ENCODE assay signal across 8 cellular contexts in the genomic region with DNA sequence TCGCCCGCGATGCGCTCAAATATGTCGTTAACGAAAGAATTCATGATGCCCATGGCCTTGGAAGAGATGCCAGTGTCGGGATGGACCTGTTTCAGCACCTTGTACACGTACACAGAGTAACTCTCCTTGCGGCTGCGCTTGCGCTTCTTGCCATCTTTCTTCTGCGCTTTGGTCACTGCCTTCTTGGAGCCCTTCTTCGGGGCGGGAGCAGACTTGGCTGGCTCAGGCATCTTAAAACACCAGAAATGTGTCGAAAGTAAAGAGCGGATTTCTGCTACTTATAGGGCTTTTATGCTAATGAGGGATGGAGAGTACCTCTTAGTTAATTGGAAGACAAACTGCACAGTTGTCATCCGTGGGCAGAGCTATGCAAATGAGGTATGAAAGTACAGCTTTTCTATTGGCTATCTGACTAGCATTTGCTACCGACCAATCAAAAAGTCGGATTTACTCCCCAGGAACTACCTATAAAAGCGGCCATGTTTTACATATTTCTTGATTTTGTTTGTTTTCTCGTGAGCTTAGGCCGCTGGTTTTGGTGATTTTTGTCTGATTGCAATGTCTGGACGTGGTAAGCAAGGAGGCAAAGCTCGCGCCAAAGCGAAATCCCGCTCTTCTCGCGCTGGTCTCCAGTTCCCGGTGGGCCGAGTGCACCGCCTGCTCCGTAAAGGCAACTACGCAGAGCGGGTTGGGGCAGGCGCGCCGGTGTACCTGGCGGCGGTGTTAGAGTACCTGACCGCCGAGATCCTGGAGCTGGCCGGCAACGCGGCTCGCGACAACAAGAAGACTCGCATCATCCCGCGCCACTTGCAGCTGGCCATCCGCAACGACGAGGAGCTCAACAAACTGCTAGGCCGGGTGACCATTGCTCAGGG. TPM values are rescaled to one million over a fixed set of nuclear protein-coding genes. Genes with fewer than 3 reads are reported as not detected.
DNase-seq lines count a peak whose midpoint lies in the region; ATAC-seq lines count a peak whose summit lies in the region.

No MANE protein-coding gene starts in this region.

- H3K4me1 ChIP-seq in endocrine pancreas (ENCODE audit: control insufficient read depth, insufficient read depth, low read length) (peaks cover 12% of the 10 kb centered on the region), mesenchymal stem cell (ENCODE audit: control insufficient read depth, insufficient read depth, low read depth, low read length) (peaks cover 10% of the 10 kb centered on the region)

- peak overlapping the region; percentile 60 for H3K4me2 ChIP-seq in mesenchymal stem cell (ENCODE audit: low read length, poor library complexity, severe bottlenecking)

- H3K36me3 ChIP-seq in endocrine pancreas (ENCODE audit: control insufficient read depth, insufficient read depth, low read length) (no peaks in the 10 kb centered on the region), mesenchymal stem cell (ENCODE audit: control insufficient read depth in 1 of 2, insufficient read depth in 2 of 2, low read depth in 1 of 2, low read length in 2 of 2) (peaks cover 5 to 16% of the 10 kb centered on the region in 2 experiments)

- peak; percentile 78 for ATAC-seq in GM21390 (IDR thresholded peaks at IDR 0.05; ENCODE audit: unreplicated experiment)

- peak overlapping the region; percentile 100 for H3K4me3 ChIP-seq in endocrine pancreas (ENCODE audit: control insufficient read depth, insufficient read depth, low read length)
- peak overlapping the region; percentile 78 to 100 for H3K4me3 ChIP-seq in mesenchymal stem cell (ENCODE audit: insufficient read depth in 1 of 2, low read depth in 1 of 2, low read length in 2 of 2)

- peak overlapping the region; percentile 94 to 96 for H3K4ac ChIP-seq in mesenchymal stem cell (ENCODE audit: low read depth in 1 of 2, low read length in 2 of 2)

- H2BK12ac ChIP-seq in mesenchymal stem cell (ENCODE audit: low read length in 2 of 2), result peak overlapping the region; percentile 59 to 77

- H3K79me1 ChIP-seq in mesenchymal stem cell (replicated peaks; ENCODE audit: low read length, poor library complexity, severe bottlenecking), result peaks cover 2% of the 10 kb centered on the region

- peak overlapping the region; percentile 89 to 96 for H3K23ac ChIP-seq in mesenchymal stem cell (ENCODE audit: low read length in 2 of 2)

- H3K14ac ChIP-seq in mesenchymal stem cell (ENCODE audit: low read length in 2 of 2), result peak overlapping the region in 1 of 2 experiments; percentile 97

- peak overlapping the region; percentile 86 for H4K91ac ChIP-seq in mesenchymal stem cell (ENCODE audit: low read length)

- H2BK120ac ChIP-seq in mesenchymal stem cell (ENCODE audit: low read depth, low read length), result peak overlapping the region; percentile 61

- peak overlapping the region; percentile 90 for H4K8ac ChIP-seq in mesenchymal stem cell (ENCODE audit: low read length)

- DNase-seq in Caki2 (ENCODE audit: low read depth) (peak; percentile 99), HUDEP-2 (lab: John Stamatoyannopoulos, UW; ENCODE audit: unreplicated experiment in 76 of 76) (peak in 74 of 76 experiments; percentile 78 to 100 (median 96)), NOMO-1 treated with dmso at 0.1 percent for 144 hours (lab: John Stamatoyannopoulos, UW; ENCODE audit: unreplicated experiment) (peak; percentile 87), mesenchymal stem cell (peak; percentile 100)
- peak; percentile 65 for DNase-seq in activated CD8-positive, alpha-beta memory T cell treated with anti-CD3 and anti-CD28 coated beads, Interleukin-2, amount 50 U/mL, for 24 hours (ENCODE audit: extremely low read depth)
- DNase-seq in stimulated activated CD8-positive, alpha-beta memory T cell treated with anti-CD3 and anti-CD28 coated beads, Interleukin-12 subunit alpha, Interleukin-12 subunit beta, amount 100 ng/mL, for 4 hours (ENCODE audit: low read depth), result peak; percentile 50

- no peak overlapping the region for H2BK15ac ChIP-seq in mesenchymal stem cell (ENCODE audit: low read depth, poor library complexity, severe bottlenecking)

- H2BK5ac ChIP-seq in mesenchymal stem cell (ENCODE audit: low read depth, low read length, poor library complexity, severe bottlenecking), result no peak overlapping the region

- peak overlapping the region; percentile 98 for H3K27ac ChIP-seq in mesenchymal stem cell (ENCODE audit: low read length, poor library complexity, severe bottlenecking)

- in situ Hi-C loops in Caki2 (cut with HindIII; ENCODE audit: low pct_unique_long_range_greater_than_20kb, low sequenced_read_pairs), result no loop called here

- H3K9me3 ChIP-seq in endocrine pancreas (ENCODE audit: control insufficient read depth, low read length) (no peaks in the 10 kb centered on the region), mesenchymal stem cell (ENCODE audit: control insufficient read depth, low read length) (no peaks in the 10 kb centered on the region)

- H2AFZ ChIP-seq in mesenchymal stem cell (ENCODE audit: low read depth, low read length), result no peak overlapping the region

- H3K27me3 ChIP-seq in endocrine pancreas (ENCODE audit: control insufficient read depth, insufficient read depth, low read length) (no peaks in the 10 kb centered on the region), mesenchymal stem cell (ENCODE audit: control insufficient read depth in 1 of 2, insufficient read depth in 1 of 2, low read length in 2 of 2) (no peaks in the 10 kb centered on the region)

- peak overlapping the region; percentile 90 for H2AK5ac ChIP-seq in mesenchymal stem cell (ENCODE audit: low read length, severe bottlenecking)

- H3K9ac ChIP-seq in endocrine pancreas (ENCODE audit: control insufficient read depth, insufficient read depth, low read length) (peak overlapping the region; percentile 62), mesenchymal stem cell (ENCODE audit: low read length) (peak overlapping the region; percentile 100)

- H3K18ac ChIP-seq in mesenchymal stem cell (ENCODE audit: low read depth in 1 of 2, low read length in 2 of 2), result peak overlapping the region; percentile 89 to 94

- WGBS in mesenchymal stem cell, result under 1% methylated on average over 52 of the region's 54 CpGs

RNA-seq across cellular contexts. Expression of a gene that starts 36.7 kb away (rescaled TPM):
- total RNA-seq in Caki2 (2014; rRNA removed; shearing (Covaris generic); ENCODE audit: low replicate concordance), result 27.3 and 32.5 TPM in 2 replicates
- 10.1 TPM for polyA plus RNA-seq in mesenchymal stem cell (2013, experiment 1 of 2)
- polyA plus RNA-seq in mesenchymal stem cell (2013, experiment 2 of 2), result 9.2 TPM

Comparison
In these comparisons a context has a peak if more than half of its experiments do, and no peak if none do; other contexts are left out.
1. Peak in every context shown above with its lines: DNase-seq, ATAC-seq, H3K4me3 ChIP-seq and H3K27ac ChIP-seq.
2. DNase-seq: peak in every context shown above with its lines; median percentile 100 in mesenchymal stem cell; 99 in Caki2; 96 in HUDEP-2; 87 in NOMO-1 treated with dmso at 0.1 percent for 144 hours; 65 in activated CD8-positive, alpha-beta memory T cell treated with anti-CD3 and anti-CD28 coated beads, Interleukin-2, amount 50 U/mL, for 24 hours; 50 in stimulated activated CD8-positive, alpha-beta memory T cell treated with anti-CD3 and anti-CD28 coated beads, Interleukin-12 subunit alpha, Interleukin-12 subunit beta, amount 100 ng/mL, for 4 hours.